ENCODE assay signal across 1 cellular context in the genomic region with DNA sequence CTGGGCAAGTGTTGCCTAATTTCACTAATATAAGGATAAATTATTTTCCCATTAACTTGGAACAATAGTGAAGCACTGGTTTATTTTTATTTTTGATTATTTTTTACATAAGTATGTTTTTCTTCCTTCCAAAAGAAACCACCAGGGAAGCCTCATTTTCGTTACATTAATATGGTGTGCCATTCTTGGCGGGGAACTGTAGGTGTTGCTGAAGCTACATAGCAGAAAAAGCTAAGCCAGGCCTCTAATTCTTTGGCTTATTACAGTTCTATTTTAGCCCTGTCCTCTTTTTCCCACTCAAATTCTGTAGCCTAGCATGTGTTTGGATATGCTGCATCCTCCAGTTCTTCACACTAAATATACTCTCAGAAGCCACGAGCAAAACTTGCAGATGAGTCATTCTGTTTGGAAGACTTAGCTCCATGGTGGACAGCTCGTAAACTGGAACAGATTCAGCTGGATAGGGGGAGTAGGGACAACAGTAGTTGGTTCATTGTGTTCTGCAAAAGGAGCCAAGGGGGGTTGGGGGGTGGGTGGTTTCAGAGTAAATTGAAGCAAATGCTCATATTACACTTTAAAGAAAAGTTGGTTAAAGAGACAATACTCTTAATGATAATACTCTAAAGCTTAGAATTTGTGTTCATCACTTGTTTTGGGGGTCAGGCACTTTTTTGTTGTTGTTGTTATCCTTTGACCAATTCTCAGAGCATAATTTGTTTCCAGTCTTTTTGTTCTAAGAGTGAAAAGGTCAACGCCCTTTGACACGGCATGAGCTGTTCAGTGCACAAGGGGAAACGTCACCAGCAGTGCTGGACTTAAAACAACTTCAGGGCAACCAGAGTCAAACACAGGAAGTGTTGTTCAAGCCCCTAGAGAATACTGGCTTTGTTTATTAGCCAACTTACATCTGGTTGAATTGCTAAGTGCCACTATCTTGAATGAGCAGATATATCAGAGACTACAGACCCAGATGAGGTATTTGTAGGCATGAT.
TF ChIP-seq lines count a peak whose summit lies in the region.

No MANE protein-coding gene starts in this region.

TF ChIP-seq in GM23338, 12 proteins besides CTCF, POLR2A, EP300 and RAD21 (continued from another document):
- TF ChIP-seq, protein P1, sequence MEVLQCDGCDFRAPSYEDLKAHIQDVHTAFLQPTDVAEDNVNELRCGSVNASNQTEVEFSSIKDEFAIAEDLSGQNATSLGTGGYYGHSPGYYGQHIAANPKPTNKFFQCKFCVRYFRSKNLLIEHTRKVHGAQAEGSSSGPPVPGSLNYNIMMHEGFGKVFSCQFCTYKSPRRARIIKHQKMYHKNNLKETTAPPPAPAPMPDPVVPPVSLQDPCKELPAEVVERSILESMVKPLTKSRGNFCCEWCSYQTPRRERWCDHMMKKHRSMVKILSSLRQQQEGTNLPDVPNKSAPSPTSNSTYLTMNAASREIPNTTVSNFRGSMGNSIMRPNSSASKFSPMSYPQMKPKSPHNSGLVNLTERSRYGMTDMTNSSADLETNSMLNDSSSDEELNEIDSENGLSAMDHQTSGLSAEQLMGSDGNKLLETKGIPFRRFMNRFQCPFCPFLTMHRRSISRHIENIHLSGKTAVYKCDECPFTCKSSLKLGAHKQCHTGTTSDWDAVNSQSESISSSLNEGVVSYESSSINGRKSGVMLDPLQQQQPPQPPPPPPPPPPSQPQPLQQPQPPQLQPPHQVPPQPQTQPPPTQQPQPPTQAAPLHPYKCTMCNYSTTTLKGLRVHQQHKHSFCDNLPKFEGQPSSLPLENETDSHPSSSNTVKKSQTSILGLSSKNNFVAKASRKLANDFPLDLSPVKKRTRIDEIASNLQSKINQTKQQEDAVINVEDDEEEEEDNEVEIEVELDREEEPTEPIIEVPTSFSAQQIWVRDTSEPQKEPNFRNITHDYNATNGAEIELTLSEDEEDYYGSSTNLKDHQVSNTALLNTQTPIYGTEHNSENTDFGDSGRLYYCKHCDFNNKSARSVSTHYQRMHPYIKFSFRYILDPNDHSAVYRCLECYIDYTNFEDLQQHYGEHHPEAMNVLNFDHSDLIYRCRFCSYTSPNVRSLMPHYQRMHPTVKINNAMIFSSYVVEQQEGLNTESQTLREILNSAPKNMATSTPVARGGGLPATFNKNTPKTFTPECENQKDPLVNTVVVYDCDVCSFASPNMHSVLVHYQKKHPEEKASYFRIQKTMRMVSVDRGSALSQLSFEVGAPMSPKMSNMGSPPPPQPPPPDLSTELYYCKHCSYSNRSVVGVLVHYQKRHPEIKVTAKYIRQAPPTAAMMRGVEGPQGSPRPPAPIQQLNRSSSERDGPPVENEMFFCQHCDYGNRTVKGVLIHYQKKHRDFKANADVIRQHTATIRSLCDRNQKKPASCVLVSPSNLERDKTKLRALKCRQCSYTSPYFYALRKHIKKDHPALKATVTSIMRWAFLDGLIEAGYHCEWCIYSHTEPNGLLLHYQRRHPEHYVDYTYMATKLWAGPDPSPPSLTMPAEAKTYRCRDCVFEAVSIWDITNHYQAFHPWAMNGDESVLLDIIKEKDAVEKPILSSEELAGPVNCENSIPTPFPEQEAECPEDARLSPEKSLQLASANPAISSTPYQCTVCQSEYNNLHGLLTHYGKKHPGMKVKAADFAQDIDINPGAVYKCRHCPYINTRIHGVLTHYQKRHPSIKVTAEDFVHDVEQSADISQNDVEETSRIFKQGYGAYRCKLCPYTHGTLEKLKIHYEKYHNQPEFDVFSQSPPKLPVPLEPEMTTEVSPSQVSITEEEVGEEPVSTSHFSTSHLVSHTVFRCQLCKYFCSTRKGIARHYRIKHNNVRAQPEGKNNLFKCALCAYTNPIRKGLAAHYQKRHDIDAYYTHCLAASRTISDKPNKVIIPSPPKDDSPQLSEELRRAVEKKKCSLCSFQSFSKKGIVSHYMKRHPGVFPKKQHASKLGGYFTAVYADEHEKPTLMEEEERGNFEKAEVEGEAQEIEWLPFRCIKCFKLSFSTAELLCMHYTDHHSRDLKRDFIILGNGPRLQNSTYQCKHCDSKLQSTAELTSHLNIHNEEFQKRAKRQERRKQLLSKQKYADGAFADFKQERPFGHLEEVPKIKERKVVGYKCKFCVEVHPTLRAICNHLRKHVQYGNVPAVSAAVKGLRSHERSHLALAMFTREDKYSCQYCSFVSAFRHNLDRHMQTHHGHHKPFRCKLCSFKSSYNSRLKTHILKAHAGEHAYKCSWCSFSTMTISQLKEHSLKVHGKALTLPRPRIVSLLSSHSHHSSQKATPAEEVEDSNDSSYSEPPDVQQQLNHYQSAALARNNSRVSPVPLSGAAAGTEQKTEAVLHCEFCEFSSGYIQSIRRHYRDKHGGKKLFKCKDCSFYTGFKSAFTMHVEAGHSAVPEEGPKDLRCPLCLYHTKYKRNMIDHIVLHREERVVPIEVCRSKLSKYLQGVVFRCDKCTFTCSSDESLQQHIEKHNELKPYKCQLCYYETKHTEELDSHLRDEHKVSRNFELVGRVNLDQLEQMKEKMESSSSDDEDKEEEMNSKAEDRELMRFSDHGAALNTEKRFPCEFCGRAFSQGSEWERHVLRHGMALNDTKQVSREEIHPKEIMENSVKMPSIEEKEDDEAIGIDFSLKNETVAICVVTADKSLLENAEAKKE (CRISPR knock-in tag; IDR thresholded peaks at IDR 0.05) = no peak
- TF ChIP-seq STAT1 (IDR thresholded peaks at IDR 0.05; ENCODE audit: unreplicated experiment) (no peak), ETS1 (IDR thresholded peaks at IDR 0.05) (no peak), ZNF331 (CRISPR knock-in tag; IDR thresholded peaks at IDR 0.05; ENCODE audit: low read depth) (no peak)
